In genomic region chr1:150154143-150154542, GRCh38 we compare ENCODE assay signal across 10 cellular contexts. TPM values are rescaled to one million over a fixed set of nuclear protein-coding genes. Genes with fewer than 3 reads are reported as not detected.
DNase-seq lines count a peak whose midpoint lies in the region; ATAC-seq and TF ChIP-seq lines count a peak whose summit lies in the region.
"Had no signal": no experiment of that assay in that cellular context is flagged by ENCODE, and none has a peak within 500 bp of the region (broad histone marks: within the 10 kb centered on the region; RNA-seq: fewer than 3 reads in every experiment).

No MANE protein-coding gene starts in this region.

- intact Hi-C loops in OCI-LY7 (cut with micrococcal nuclease; ENCODE audit: unreplicated experiment) (no loop called here), psoas muscle (cut with DNase I) (no loop called here)

- H3K79me2 ChIP-seq in DND-41 (ENCODE audit: insufficient read depth, low read length) (peaks cover 64% of the 10 kb centered on the region), OCI-LY7 (ENCODE audit: insufficient read depth, low read depth, low read length) (peaks cover 43% of the 10 kb centered on the region; the same call in 1 of the 2 replicates)

- ATAC-seq in DND-41 (ENCODE audit: insufficient read depth, low read depth): no peak
- ATAC-seq in psoas muscle: no peak
- no peak for ATAC-seq in GM21717 (IDR thresholded peaks at IDR 0.05; ENCODE audit: unreplicated experiment)
- ATAC-seq in GM21381 (IDR thresholded peaks at IDR 0.05; ENCODE audit: unreplicated experiment): no peak
- ATAC-seq in GM19463 (IDR thresholded peaks at IDR 0.05; ENCODE audit: unreplicated experiment): no peak

- no TSS peak for BruUV-seq in OCI-LY7 (replicated peaks; lab: Mats Ljungman, UMichigan)

- TF ChIP-seq CTCF in DND-41 (IDR thresholded peaks at IDR 0.05; ENCODE audit: borderline replicate concordance, extremely low read depth, low read length, poor library complexity, severe bottlenecking) (no peak), OCI-LY7 (conservative IDR thresholded peaks at IDR 0.05; ENCODE audit: low read length) (no peak), psoas muscle (IDR thresholded peaks at IDR 0.05) (no peak)

- H2AFZ ChIP-seq in DND-41 (ENCODE audit: low read depth, low read length) (no peak overlapping the region), OCI-LY7 (ENCODE audit: low read length) (no peak overlapping the region)

- 53 to 60% methylated on average over 4 of the region's 4 CpGs for WGBS in esophagus, 2 donors
- 50 to 66% (median 63%) methylated on average over 4 of the region's 4 CpGs for WGBS in psoas muscle, 3 donors

- peaks cover 72% of the 10 kb centered on the region for H3K36me3 Mint-ChIP-seq in T-helper 2 cell treated with Interferon-gamma antibody and Interleukin-4, amounts not matched to agents 5 μg/mL and 100 μg/mL, for 36 hours (ENCODE audit: low read depth)

- peaks cover 40% of the 10 kb centered on the region for H3K4me1 Mint-ChIP-seq in T-helper 2 cell treated with Interferon-gamma antibody and Interleukin-4, amounts not matched to agents 5 μg/mL and 100 μg/mL, for 36 hours (ENCODE audit: low read depth)

- H3K9me3 ChIP-seq in DND-41 (ENCODE audit: insufficient read depth, low read length, severe bottlenecking): no peaks in the 10 kb centered on the region
- H3K9me3 ChIP-seq in OCI-LY7 (ENCODE audit: low read length): no peaks in the 10 kb centered on the region
- H3K9me3 ChIP-seq in esophagus (ENCODE audit: control insufficient read depth in 2 of 2, insufficient read depth in 1 of 2, low read depth in 1 of 2, low read length in 1 of 2): no peaks in the 10 kb centered on the region
- H3K9me3 ChIP-seq in psoas muscle: no peaks in the 10 kb centered on the region

- H3K4me3 Mint-ChIP-seq in T-helper 2 cell treated with Interferon-gamma antibody and Interleukin-4, amounts not matched to agents 5 μg/mL and 100 μg/mL, for 36 hours: no peak overlapping the region

- POLR2A ChIA-PET in OCI-LY7 (lab: Charles Lee): no interaction called here

- H3K27ac ChIP-seq in DND-41 (ENCODE audit: low read length): peak overlapping the region; percentile 56
- H3K27ac ChIP-seq in OCI-LY7 (ENCODE audit: low read depth, low read length, poor library complexity, severe bottlenecking): peak overlapping the region; percentile 19
- peak overlapping the region; percentile 36 to 75 for H3K27ac ChIP-seq in esophagus (ENCODE audit: low read depth in 2 of 2, low read length in 1 of 2)
- peak overlapping the region; percentile 89 for H3K27ac ChIP-seq in psoas muscle

- H3K4me1 ChIP-seq in DND-41 (ENCODE audit: insufficient read depth, low read length): peaks cover 58% of the 10 kb centered on the region
- peaks cover 61% of the 10 kb centered on the region for H3K4me1 ChIP-seq in OCI-LY7 (ENCODE audit: insufficient read depth, low read length, poor library complexity, severe bottlenecking)
- peaks cover 0 to 2% of the 10 kb centered on the region in 2 donors for H3K4me1 ChIP-seq in esophagus (ENCODE audit: control insufficient read depth in 2 of 2, insufficient read depth in 2 of 2, low read length in 1 of 2)
- H3K4me1 ChIP-seq in psoas muscle: peaks cover 29% of the 10 kb centered on the region

- H3K9me3 Mint-ChIP-seq in T-helper 2 cell treated with Interferon-gamma antibody and Interleukin-4, amounts not matched to agents 5 μg/mL and 100 μg/mL, for 36 hours: no peaks in the 10 kb centered on the region

- peaks cover 87% of the 10 kb centered on the region for H3K36me3 ChIP-seq in DND-41 (ENCODE audit: insufficient read depth, low read length)
- H3K36me3 ChIP-seq in OCI-LY7 (ENCODE audit: insufficient read depth, low read length): peaks cover 87% of the 10 kb centered on the region
- peaks cover 2 to 6% of the 10 kb centered on the region in 2 donors for H3K36me3 ChIP-seq in esophagus (ENCODE audit: control insufficient read depth in 2 of 2, insufficient read depth in 2 of 2, low read length in 1 of 2)
- peaks cover 4 to 62% of the 10 kb centered on the region in 2 donors for H3K36me3 ChIP-seq in psoas muscle (ENCODE audit: insufficient read depth in 1 of 2, low read depth in 1 of 2)

- peaks cover 53% of the 10 kb centered on the region for H4K20me1 ChIP-seq in DND-41 (ENCODE audit: insufficient read depth, low read length)
- no peaks in the 10 kb centered on the region for H4K20me1 ChIP-seq in OCI-LY7 (ENCODE audit: insufficient read depth, low read length)

- no peaks in the 10 kb centered on the region for H3K27me3 ChIP-seq in DND-41 (ENCODE audit: insufficient read depth, low read length, poor library complexity)
- no peaks in the 10 kb centered on the region for H3K27me3 ChIP-seq in esophagus (ENCODE audit: control insufficient read depth in 1 of 2, insufficient read depth in 2 of 2, low read length in 2 of 2)
- no peaks in the 10 kb centered on the region for H3K27me3 ChIP-seq in psoas muscle (ENCODE audit: insufficient read depth in 3 of 3, low read length in 2 of 3)

- no peak overlapping the region; the same call in 1 of the 2 replicates for H3K9ac ChIP-seq in DND-41 (ENCODE audit: low read depth, low read length)

- H3K27me3 Mint-ChIP-seq in T-helper 2 cell treated with Interferon-gamma antibody and Interleukin-4, amounts not matched to agents 5 μg/mL and 100 μg/mL, for 36 hours (ENCODE audit: low read depth): peaks cover 8% of the 10 kb centered on the region

- H3K27ac Mint-ChIP-seq in T-helper 2 cell treated with Interferon-gamma antibody and Interleukin-4, amounts not matched to agents 5 μg/mL and 100 μg/mL, for 36 hours: no peak overlapping the region

- no peak for DNase-seq in DND-41
- no peak for DNase-seq in OCI-LY7 (ENCODE audit: low spot score)
- no peak for DNase-seq in psoas muscle
- DNase-seq in T-helper 2 cell treated with Interferon-gamma antibody and Interleukin-4, amounts not matched to agents 5 μg/mL and 100 μg/mL, for 36 hours (ENCODE audit: low spot score): no peak
- DNase-seq: hippocampal formation, NCI-H187 had no signal

- H3K4me2 ChIP-seq in DND-41 (ENCODE audit: insufficient read depth, low read length) (peak overlapping the region; percentile 64), OCI-LY7 (ENCODE audit: low read length) (peak overlapping the region; percentile 11; the same call in 1 of the 2 replicates)

- CTCF ChIA-PET in OCI-LY7 (lab: Charles Lee; ENCODE audit: unreplicated experiment): no interaction called here

- H3K4me3 ChIP-seq in DND-41 (ENCODE audit: low read depth in 1 of 2, low read length in 2 of 2) (no peak overlapping the region), OCI-LY7 (ENCODE audit: low read depth, low read length, poor library complexity, severe bottlenecking) (no peak overlapping the region), esophagus (ENCODE audit: low read depth in 1 of 2, low read length in 2 of 2) (no peak overlapping the region), psoas muscle (no peak overlapping the region)

- H3K9me2 ChIP-seq in OCI-LY7 (ENCODE audit: insufficient read depth, low read length): no peaks in the 10 kb centered on the region

RNA-seq across cellular contexts. Expression of gene PLEKHO1, which starts 4.4 kb away (rescaled TPM):
- 122 and 127 TPM in 2 replicates for total RNA-seq in OCI-LY7 (2014; rRNA removed; shearing (Covaris generic))
- total RNA-seq in OCI-LY7 (2022): 75.5 and 82.4 TPM in 2 replicates
- 10 to 100 TPM; 25.1 to 36.7 TPM for polyA plus RNA-seq in esophagus
- 10 to 100 TPM; 37.7 to 68.7 (median 41.9) TPM for total RNA-seq in psoas muscle
- polyA plus RNA-seq in psoas muscle: 100 to 1,000 TPM in 1 of 3 donors, 10 to 100 TPM in 2; 71.4 to 119 (median 84.9) TPM

Comparison
In these comparisons a context has a peak if more than half of its experiments do, and no peak if none do; other contexts are left out.
1. H3K27ac ChIP-seq: peak in every context shown above with its lines; median percentile 89 in psoas muscle; 56 in DND-41; 56 in esophagus; 19 in OCI-LY7.